In genomic region chr17:28476076-28476475, GRCh38 we compare ENCODE assay signal across 1 cellular context.
TF ChIP-seq lines count a peak whose summit lies in the region.

No MANE protein-coding gene starts in this region.

TF ChIP-seq in GM23338, 12 proteins besides CTCF, POLR2A, EP300 and RAD21 (continued from another document):
- TF ChIP-seq ZNF462 (CRISPR knock-in tag; IDR thresholded peaks at IDR 0.05), result no peak
- no peak for TF ChIP-seq EZH2phosphoT487 (IDR thresholded peaks at IDR 0.05; ENCODE audit: unreplicated experiment)
- TF ChIP-seq STAT1 (IDR thresholded peaks at IDR 0.05; ENCODE audit: unreplicated experiment), result no peak
- TF ChIP-seq ETS1 (IDR thresholded peaks at IDR 0.05), result no peak
- TF ChIP-seq EZH2 (IDR thresholded peaks at IDR 0.05; ENCODE audit: low read depth, unreplicated experiment), result no peak
- TF ChIP-seq JUNB (IDR thresholded peaks at IDR 0.05; ENCODE audit: unreplicated experiment), result no peak
- TF ChIP-seq NANOG (IDR thresholded peaks at IDR 0.05; ENCODE audit: borderline replicate concordance), result no peak
- TF ChIP-seq POLR2AphosphoS5 (IDR thresholded peaks at IDR 0.05; ENCODE audit: low read depth), result no peak
- TF ChIP-seq REST (IDR thresholded peaks at IDR 0.05; ENCODE audit: unreplicated experiment), result no peak
- TF ChIP-seq ZNF331 (CRISPR knock-in tag; IDR thresholded peaks at IDR 0.05; ENCODE audit: low read depth), result no peak
- no peak for TF ChIP-seq CREB1 (CRISPR knock-in tag; IDR thresholded peaks at IDR 0.05; ENCODE audit: low read depth)
